Comparison of ENCODE assay signal across 12 cellular contexts in genomic region chr15:88625943-88626741, GRCh38. TPM values are rescaled to one million over a fixed set of nuclear protein-coding genes. Genes with fewer than 3 reads are reported as not detected.
DNase-seq lines count a peak whose midpoint lies in the region; ATAC-seq and TF ChIP-seq lines count a peak whose summit lies in the region.
"Had no signal": no experiment of that assay in that cellular context is flagged by ENCODE, and none has a peak within 500 bp of the region (broad histone marks: within the 10 kb centered on the region; RNA-seq: fewer than 3 reads in every experiment).

No MANE protein-coding gene starts in this region.

- H3K9me3 Mint-ChIP-seq in CD8-positive, alpha-beta T cell: no peaks in the 10 kb centered on the region
- no peaks in the 10 kb centered on the region for H3K9me3 Mint-ChIP-seq in HFFc6
- H3K9me3 Mint-ChIP-seq in activated T-helper 17 cell treated with anti-CD3 and anti-CD28 coated beads, Interleukin-2, amount 50 U/mL, for 72 hours: no peaks in the 10 kb centered on the region
- no peaks in the 10 kb centered on the region for H3K9me3 Mint-ChIP-seq in naive B cell
- H3K9me3 Mint-ChIP-seq: stimulated activated memory B cell treated with anti-CD40 and anti-IgM and Interleukin-4, amounts not matched to agents 10 μg/mL and 1 μg/mL and 100 μg/mL, for 72 hours had no signal

- no peak for ATAC-seq in CD8-positive, alpha-beta T cell
- ATAC-seq in activated T-helper 17 cell treated with anti-CD3 and anti-CD28 coated beads, Interleukin-2, amount 50 U/mL, for 72 hours (replicated peaks): no peak
- no peak for ATAC-seq in naive B cell (ENCODE audit: low read depth in 2 of 2)
- ATAC-seq: Right ventricle myocardium inferior; stimulated activated memory B cell treated with anti-CD40 and anti-IgM and Interleukin-4, amounts not matched to agents 10 μg/mL and 1 μg/mL and 100 μg/mL, for 72 hours had no signal

- H3K27me3 Mint-ChIP-seq in CD8-positive, alpha-beta T cell (ENCODE audit: low read depth): no peaks in the 10 kb centered on the region
- no peaks in the 10 kb centered on the region; the same call in 1 of the 2 replicates for H3K27me3 Mint-ChIP-seq in HFFc6 (ENCODE audit: insufficient read depth)
- no peaks in the 10 kb centered on the region for H3K27me3 Mint-ChIP-seq in activated T-helper 17 cell treated with anti-CD3 and anti-CD28 coated beads, Interleukin-2, amount 50 U/mL, for 72 hours
- H3K27me3 Mint-ChIP-seq in naive B cell: no peaks in the 10 kb centered on the region
- H3K27me3 Mint-ChIP-seq: stimulated activated memory B cell treated with anti-CD40 and anti-IgM and Interleukin-4, amounts not matched to agents 10 μg/mL and 1 μg/mL and 100 μg/mL, for 72 hours had no signal

- H3K4me3 Mint-ChIP-seq in CD8-positive, alpha-beta T cell: peak overlapping the region; percentile 47
- no peak overlapping the region for H3K4me3 Mint-ChIP-seq in HFFc6
- H3K4me3 Mint-ChIP-seq in activated T-helper 17 cell treated with anti-CD3 and anti-CD28 coated beads, Interleukin-2, amount 50 U/mL, for 72 hours: peak overlapping the region; percentile 87
- peak overlapping the region in 1 of 8 donors; percentile 23 for H3K4me3 Mint-ChIP-seq in naive B cell
- H3K4me3 Mint-ChIP-seq: stimulated activated memory B cell treated with anti-CD40 and anti-IgM and Interleukin-4, amounts not matched to agents 10 μg/mL and 1 μg/mL and 100 μg/mL, for 72 hours had no signal

- peak overlapping the region; percentile 94 for H3K27ac Mint-ChIP-seq in CD8-positive, alpha-beta T cell
- H3K27ac Mint-ChIP-seq in HFFc6: peak overlapping the region; percentile 24; the same call in 1 of the 2 replicates
- H3K27ac Mint-ChIP-seq in activated T-helper 17 cell treated with anti-CD3 and anti-CD28 coated beads, Interleukin-2, amount 50 U/mL, for 72 hours: peak overlapping the region; percentile 89
- peak overlapping the region in 4 of 6 donors; percentile 44 to 98 (median 82) for H3K27ac Mint-ChIP-seq in naive B cell

- peak overlapping the region; percentile 12 for H3K4me3 ChIP-seq in CD8-positive, alpha-beta T cell (ENCODE audit: low read depth, low read length)

- CTCF ChIA-PET in CD8-positive, alpha-beta T cell (lab: Charles Lee): interaction anchor here (0.6 to 6.7 kb wide), 6 partner anchors 23 to 313 kb away, joined by 3 to 127 read pairs (median 4); partner anchors contain the start of genes MRPL46 and MRPS11

- no peak for TF ChIP-seq CTCF in CD8-positive, alpha-beta T cell (IDR thresholded peaks at IDR 0.05)
- no peak for TF ChIP-seq CTCF in HFFc6 (IDR thresholded peaks at IDR 0.05)

- peaks cover 86% of the 10 kb centered on the region for H3K4me1 ChIP-seq in CD8-positive, alpha-beta T cell (ENCODE audit: insufficient read depth, low read length)

- DNase-seq in CD8-positive, alpha-beta T cell: no peak
- DNase-seq in HFFc6: no peak
- no peak for DNase-seq in naive B cell
- DNase-seq in SHP77 (lab: John Stamatoyannopoulos, UW): no peak
- DNase-seq in OCI-M1 (lab: John Stamatoyannopoulos, UW): no peak
- DNase-seq in MV-4-11 (lab: John Stamatoyannopoulos, UW): no peak
- DNase-seq: GF-D8; NCI-H524; stimulated activated CD4-positive, alpha-beta T cell treated with anti-CD3 and anti-CD28 coated beads, Interleukin-2, amount 100 ng/mL, for 48 hours had no signal

- H3K36me3 Mint-ChIP-seq in CD8-positive, alpha-beta T cell: peaks cover 49% of the 10 kb centered on the region
- H3K36me3 Mint-ChIP-seq in HFFc6 (ENCODE audit: low read depth): peaks cover 69% of the 10 kb centered on the region
- H3K36me3 Mint-ChIP-seq in activated T-helper 17 cell treated with anti-CD3 and anti-CD28 coated beads, Interleukin-2, amount 50 U/mL, for 72 hours (ENCODE audit: low read depth): peaks cover 96% of the 10 kb centered on the region
- H3K36me3 Mint-ChIP-seq in naive B cell: peaks cover 24% of the 10 kb centered on the region in 2 donors

- H3K9me3 ChIP-seq in CD8-positive, alpha-beta T cell (ENCODE audit: low read length): no peaks in the 10 kb centered on the region

- POLR2A ChIA-PET in CD8-positive, alpha-beta T cell (lab: Charles Lee): interaction anchor here (1.0 to 2.5 kb wide), 4 partner anchors 16 to 38 kb away, joined by 3 to 9 read pairs (median 6); no protein-coding TSS in a partner anchor

- H3K4me1 Mint-ChIP-seq in CD8-positive, alpha-beta T cell (ENCODE audit: low read depth): peaks cover 93% of the 10 kb centered on the region
- peaks cover 74% of the 10 kb centered on the region for H3K4me1 Mint-ChIP-seq in HFFc6 (ENCODE audit: low read depth)
- H3K4me1 Mint-ChIP-seq in activated T-helper 17 cell treated with anti-CD3 and anti-CD28 coated beads, Interleukin-2, amount 50 U/mL, for 72 hours: peaks cover 43% of the 10 kb centered on the region
- H3K4me1 Mint-ChIP-seq in naive B cell: peaks cover 63 to 89% (median 77%) of the 10 kb centered on the region in 3 donors

- H3K36me3 ChIP-seq in CD8-positive, alpha-beta T cell (ENCODE audit: insufficient read depth, low read length): peaks cover 21% of the 10 kb centered on the region

- H3K27me3 ChIP-seq in CD8-positive, alpha-beta T cell (ENCODE audit: insufficient read depth, low read length): no peaks in the 10 kb centered on the region

- intact Hi-C loops in CD8-positive, alpha-beta T cell (cut with DNase I, micrococcal nuclease): loop anchor here in 1 of 2 experiments (1.0 to 10.0 kb wide), 5 partner anchors 31 to 949 kb away; partner anchors contain the start of genes FANCI, POLG and TICRR

- H3K27ac ChIP-seq in CD8-positive, alpha-beta T cell (ENCODE audit: low read depth, low read length): peak overlapping the region; percentile 76

RNA-seq across cellular contexts. Expression of gene AEN, which starts 5.0 kb away (rescaled TPM):
- 10 to 100 TPM; 26.9 to 27.7 TPM for total RNA-seq in CD8-positive, alpha-beta T cell
- total RNA-seq in HFFc6 (2021; fragmentation: NEBNext Ultra II Directional; extraction: Animal tissue kit (Norgen Biotek cat#: 25700)): 10 to 100 TPM; 65.4 to 73.4 (median 67.8) TPM
- total RNA-seq in activated T-helper 17 cell treated with anti-CD3 and anti-CD28 coated beads, Interleukin-2, amount 50 U/mL, for 72 hours: 10 to 100 TPM; 43.6 to 53.8 TPM
- 10 to 100 TPM; 28.2 to 73.0 (median 40.2) TPM for polyA plus RNA-seq in naive B cell (ENCODE audit: low read depth in 6 of 6)

RNA-seq across cellular contexts. Expression of gene ISG20, which starts 12.7 kb away (rescaled TPM):
- 10 to 100 TPM; 89.2 to 93.4 TPM for total RNA-seq in CD8-positive, alpha-beta T cell
- total RNA-seq in HFFc6 (2021; fragmentation: NEBNext Ultra II Directional; extraction: Animal tissue kit (Norgen Biotek cat#: 25700)): 1 to 10 TPM in 1 of 6 experiments, under 1 TPM in 5; 0.47 to 1.5 (median 0.76) TPM
- 10 to 100 TPM; 34.9 to 89.7 TPM for total RNA-seq in activated T-helper 17 cell treated with anti-CD3 and anti-CD28 coated beads, Interleukin-2, amount 50 U/mL, for 72 hours
- 1,000 to 10,000 TPM in 2 of 6 donors, 100 to 1,000 TPM in 4; 638 to 1,304 (median 969) TPM for polyA plus RNA-seq in naive B cell (ENCODE audit: low read depth in 6 of 6)

Comparison
In these comparisons a context has a peak if more than half of its experiments do, and no peak if none do; other contexts are left out.
1. H3K27ac Mint-ChIP-seq: peak in every context shown above with its lines; median percentile 94 in CD8-positive, alpha-beta T cell; 89 in activated T-helper 17 cell treated with anti-CD3 and anti-CD28 coated beads, Interleukin-2, amount 50 U/mL, for 72 hours; 82 in naive B cell; 24 in HFFc6.
2. RNA of gene ISG20, which starts 12.7 kb away (total RNA-seq): 89.2 to 93.4 TPM in CD8-positive, alpha-beta T cell and 34.9 to 89.7 TPM in activated T-helper 17 cell treated with anti-CD3 and anti-CD28 coated beads, Interleukin-2, amount 50 U/mL, for 72 hours; 0.47 to 1.5 TPM in HFFc6; every median in the first group is over 10 times any median in the second.